ENCODE assay signal across 1 cellular context in the genomic region with DNA sequence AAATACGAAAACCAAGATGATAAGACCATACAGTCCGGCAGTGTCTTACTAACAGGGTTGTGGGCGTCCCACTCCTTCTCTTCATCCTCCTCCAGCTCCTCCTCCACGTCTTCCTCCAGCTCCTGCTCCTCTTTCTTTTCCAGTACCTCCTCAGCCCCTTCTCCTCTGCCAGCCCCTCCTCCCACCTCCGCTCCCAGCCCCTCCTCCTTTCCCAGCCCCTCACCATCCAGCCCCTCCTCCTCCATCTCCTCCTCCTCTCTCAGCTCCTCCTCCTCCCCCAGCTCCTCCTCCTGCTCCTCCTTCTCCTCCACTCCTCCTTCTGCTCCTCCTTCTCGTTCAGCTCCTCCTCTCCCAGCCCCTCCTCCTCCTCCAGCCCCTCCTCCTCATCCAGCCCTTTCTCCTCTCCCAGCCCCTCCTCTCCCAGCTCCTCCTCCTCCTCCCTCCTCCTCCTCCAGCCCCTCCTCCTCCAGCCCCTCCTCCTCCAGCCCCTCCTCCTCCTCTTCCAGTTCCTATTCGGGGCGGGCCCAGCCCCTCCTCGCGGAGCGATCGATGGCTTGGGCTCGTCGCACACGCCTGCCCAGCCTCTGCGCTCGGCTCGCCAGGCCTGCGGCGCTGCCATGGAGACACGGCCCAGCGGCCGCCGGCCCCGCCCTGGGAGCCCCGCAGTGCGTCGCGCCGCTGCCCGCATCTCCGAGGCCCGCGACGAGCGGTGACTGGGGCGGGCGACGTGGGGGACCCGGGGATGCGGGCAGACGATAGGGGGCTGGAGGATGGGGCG.
TF ChIP-seq lines count a peak whose summit lies in the region.

A gene with protein sequence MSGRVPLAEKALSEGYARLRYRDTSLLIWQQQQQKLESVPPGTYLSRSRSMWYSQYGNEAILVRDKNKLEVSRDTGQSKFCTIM (plus strand): TSS at position 654 of the 778 bp plus-strand sequence. CDS start 1,267 bp downstream, outside the sequence.

TF ChIP-seq in GM23338, 12 proteins besides CTCF, POLR2A, EP300 and RAD21:
- TF ChIP-seq, protein P1, sequence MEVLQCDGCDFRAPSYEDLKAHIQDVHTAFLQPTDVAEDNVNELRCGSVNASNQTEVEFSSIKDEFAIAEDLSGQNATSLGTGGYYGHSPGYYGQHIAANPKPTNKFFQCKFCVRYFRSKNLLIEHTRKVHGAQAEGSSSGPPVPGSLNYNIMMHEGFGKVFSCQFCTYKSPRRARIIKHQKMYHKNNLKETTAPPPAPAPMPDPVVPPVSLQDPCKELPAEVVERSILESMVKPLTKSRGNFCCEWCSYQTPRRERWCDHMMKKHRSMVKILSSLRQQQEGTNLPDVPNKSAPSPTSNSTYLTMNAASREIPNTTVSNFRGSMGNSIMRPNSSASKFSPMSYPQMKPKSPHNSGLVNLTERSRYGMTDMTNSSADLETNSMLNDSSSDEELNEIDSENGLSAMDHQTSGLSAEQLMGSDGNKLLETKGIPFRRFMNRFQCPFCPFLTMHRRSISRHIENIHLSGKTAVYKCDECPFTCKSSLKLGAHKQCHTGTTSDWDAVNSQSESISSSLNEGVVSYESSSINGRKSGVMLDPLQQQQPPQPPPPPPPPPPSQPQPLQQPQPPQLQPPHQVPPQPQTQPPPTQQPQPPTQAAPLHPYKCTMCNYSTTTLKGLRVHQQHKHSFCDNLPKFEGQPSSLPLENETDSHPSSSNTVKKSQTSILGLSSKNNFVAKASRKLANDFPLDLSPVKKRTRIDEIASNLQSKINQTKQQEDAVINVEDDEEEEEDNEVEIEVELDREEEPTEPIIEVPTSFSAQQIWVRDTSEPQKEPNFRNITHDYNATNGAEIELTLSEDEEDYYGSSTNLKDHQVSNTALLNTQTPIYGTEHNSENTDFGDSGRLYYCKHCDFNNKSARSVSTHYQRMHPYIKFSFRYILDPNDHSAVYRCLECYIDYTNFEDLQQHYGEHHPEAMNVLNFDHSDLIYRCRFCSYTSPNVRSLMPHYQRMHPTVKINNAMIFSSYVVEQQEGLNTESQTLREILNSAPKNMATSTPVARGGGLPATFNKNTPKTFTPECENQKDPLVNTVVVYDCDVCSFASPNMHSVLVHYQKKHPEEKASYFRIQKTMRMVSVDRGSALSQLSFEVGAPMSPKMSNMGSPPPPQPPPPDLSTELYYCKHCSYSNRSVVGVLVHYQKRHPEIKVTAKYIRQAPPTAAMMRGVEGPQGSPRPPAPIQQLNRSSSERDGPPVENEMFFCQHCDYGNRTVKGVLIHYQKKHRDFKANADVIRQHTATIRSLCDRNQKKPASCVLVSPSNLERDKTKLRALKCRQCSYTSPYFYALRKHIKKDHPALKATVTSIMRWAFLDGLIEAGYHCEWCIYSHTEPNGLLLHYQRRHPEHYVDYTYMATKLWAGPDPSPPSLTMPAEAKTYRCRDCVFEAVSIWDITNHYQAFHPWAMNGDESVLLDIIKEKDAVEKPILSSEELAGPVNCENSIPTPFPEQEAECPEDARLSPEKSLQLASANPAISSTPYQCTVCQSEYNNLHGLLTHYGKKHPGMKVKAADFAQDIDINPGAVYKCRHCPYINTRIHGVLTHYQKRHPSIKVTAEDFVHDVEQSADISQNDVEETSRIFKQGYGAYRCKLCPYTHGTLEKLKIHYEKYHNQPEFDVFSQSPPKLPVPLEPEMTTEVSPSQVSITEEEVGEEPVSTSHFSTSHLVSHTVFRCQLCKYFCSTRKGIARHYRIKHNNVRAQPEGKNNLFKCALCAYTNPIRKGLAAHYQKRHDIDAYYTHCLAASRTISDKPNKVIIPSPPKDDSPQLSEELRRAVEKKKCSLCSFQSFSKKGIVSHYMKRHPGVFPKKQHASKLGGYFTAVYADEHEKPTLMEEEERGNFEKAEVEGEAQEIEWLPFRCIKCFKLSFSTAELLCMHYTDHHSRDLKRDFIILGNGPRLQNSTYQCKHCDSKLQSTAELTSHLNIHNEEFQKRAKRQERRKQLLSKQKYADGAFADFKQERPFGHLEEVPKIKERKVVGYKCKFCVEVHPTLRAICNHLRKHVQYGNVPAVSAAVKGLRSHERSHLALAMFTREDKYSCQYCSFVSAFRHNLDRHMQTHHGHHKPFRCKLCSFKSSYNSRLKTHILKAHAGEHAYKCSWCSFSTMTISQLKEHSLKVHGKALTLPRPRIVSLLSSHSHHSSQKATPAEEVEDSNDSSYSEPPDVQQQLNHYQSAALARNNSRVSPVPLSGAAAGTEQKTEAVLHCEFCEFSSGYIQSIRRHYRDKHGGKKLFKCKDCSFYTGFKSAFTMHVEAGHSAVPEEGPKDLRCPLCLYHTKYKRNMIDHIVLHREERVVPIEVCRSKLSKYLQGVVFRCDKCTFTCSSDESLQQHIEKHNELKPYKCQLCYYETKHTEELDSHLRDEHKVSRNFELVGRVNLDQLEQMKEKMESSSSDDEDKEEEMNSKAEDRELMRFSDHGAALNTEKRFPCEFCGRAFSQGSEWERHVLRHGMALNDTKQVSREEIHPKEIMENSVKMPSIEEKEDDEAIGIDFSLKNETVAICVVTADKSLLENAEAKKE (CRISPR knock-in tag; IDR thresholded peaks at IDR 0.05), result no peak
- TF ChIP-seq, protein P2, sequence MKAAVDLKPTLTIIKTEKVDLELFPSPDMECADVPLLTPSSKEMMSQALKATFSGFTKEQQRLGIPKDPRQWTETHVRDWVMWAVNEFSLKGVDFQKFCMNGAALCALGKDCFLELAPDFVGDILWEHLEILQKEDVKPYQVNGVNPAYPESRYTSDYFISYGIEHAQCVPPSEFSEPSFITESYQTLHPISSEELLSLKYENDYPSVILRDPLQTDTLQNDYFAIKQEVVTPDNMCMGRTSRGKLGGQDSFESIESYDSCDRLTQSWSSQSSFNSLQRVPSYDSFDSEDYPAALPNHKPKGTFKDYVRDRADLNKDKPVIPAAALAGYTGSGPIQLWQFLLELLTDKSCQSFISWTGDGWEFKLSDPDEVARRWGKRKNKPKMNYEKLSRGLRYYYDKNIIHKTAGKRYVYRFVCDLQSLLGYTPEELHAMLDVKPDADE (IDR thresholded peaks at IDR 0.05), result peak; percentile 50; the same call in 1 of the 2 replicates
- TF ChIP-seq EZH2 (IDR thresholded peaks at IDR 0.05; ENCODE audit: low read depth, unreplicated experiment) (no peak), NANOG (IDR thresholded peaks at IDR 0.05; ENCODE audit: borderline replicate concordance) (no peak), ZNF114 (CRISPR knock-in tag; IDR thresholded peaks at IDR 0.05) (no peak), EZH2phosphoT487 (IDR thresholded peaks at IDR 0.05; ENCODE audit: unreplicated experiment) (no peak), CREB1 (CRISPR knock-in tag; IDR thresholded peaks at IDR 0.05; ENCODE audit: low read depth) (peak; percentile 62), STAT1 (IDR thresholded peaks at IDR 0.05; ENCODE audit: unreplicated experiment) (no peak), ZNF331 (CRISPR knock-in tag; IDR thresholded peaks at IDR 0.05; ENCODE audit: low read depth) (no peak), POLR2AphosphoS5 (IDR thresholded peaks at IDR 0.05; ENCODE audit: low read depth) (peak; percentile 46)
- TF ChIP-seq, protein P3, sequence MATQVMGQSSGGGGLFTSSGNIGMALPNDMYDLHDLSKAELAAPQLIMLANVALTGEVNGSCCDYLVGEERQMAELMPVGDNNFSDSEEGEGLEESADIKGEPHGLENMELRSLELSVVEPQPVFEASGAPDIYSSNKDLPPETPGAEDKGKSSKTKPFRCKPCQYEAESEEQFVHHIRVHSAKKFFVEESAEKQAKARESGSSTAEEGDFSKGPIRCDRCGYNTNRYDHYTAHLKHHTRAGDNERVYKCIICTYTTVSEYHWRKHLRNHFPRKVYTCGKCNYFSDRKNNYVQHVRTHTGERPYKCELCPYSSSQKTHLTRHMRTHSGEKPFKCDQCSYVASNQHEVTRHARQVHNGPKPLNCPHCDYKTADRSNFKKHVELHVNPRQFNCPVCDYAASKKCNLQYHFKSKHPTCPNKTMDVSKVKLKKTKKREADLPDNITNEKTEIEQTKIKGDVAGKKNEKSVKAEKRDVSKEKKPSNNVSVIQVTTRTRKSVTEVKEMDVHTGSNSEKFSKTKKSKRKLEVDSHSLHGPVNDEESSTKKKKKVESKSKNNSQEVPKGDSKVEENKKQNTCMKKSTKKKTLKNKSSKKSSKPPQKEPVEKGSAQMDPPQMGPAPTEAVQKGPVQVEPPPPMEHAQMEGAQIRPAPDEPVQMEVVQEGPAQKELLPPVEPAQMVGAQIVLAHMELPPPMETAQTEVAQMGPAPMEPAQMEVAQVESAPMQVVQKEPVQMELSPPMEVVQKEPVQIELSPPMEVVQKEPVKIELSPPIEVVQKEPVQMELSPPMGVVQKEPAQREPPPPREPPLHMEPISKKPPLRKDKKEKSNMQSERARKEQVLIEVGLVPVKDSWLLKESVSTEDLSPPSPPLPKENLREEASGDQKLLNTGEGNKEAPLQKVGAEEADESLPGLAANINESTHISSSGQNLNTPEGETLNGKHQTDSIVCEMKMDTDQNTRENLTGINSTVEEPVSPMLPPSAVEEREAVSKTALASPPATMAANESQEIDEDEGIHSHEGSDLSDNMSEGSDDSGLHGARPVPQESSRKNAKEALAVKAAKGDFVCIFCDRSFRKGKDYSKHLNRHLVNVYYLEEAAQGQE (IDR thresholded peaks at IDR 0.05; ENCODE audit: unreplicated experiment), result no peak
